1 cellular context compared by ENCODE assay signal in genomic region chr3:118267588-118267987, GRCh38.
A peak's percentile ranks its signal among the peaks of the same experiment; 100 is the strongest.
TF ChIP-seq lines count a peak whose summit lies in the region.

No MANE protein-coding gene starts in this region.

TF ChIP-seq in GM12878, 131 proteins besides CTCF, POLR2A, EP300 and RAD21 (continued from another document and continues in another):
- TF ChIP-seq ZNF207 (IDR thresholded peaks at IDR 0.05; ENCODE audit: borderline replicate concordance) (no peak), JUND (IDR thresholded peaks at IDR 0.05; ENCODE audit: low read depth, low read length) (no peak), RUNX3 (IDR thresholded peaks at IDR 0.05; ENCODE audit: low read length) (peak; percentile 62; the same call in 1 of the 2 replicates), MEF2B (IDR thresholded peaks at IDR 0.05; ENCODE audit: partially characterized antibody, poor library complexity, severe bottlenecking) (no peak), SP1 (IDR thresholded peaks at IDR 0.05; ENCODE audit: low read depth, low read length) (no peak), BMI1 (IDR thresholded peaks at IDR 0.05; ENCODE audit: borderline replicate concordance) (0 out of 2 replicates have a peak, but pooled peaks have one; percentile 34), ESRRA (IDR thresholded peaks at IDR 0.05; ENCODE audit: low read length) (no peak), ATF3 (IDR thresholded peaks at IDR 0.05; ENCODE audit: borderline replicate concordance, extremely low read depth, low read depth, low read length) (no peak), ATF2 (IDR thresholded peaks at IDR 0.05; ENCODE audit: low read length) (peak; percentile 93), HDGF (IDR thresholded peaks at IDR 0.05) (no peak), SREBF1 (IDR thresholded peaks at IDR 0.05; ENCODE audit: low read length) (no peak), POU2F2 (IDR thresholded peaks at IDR 0.05; ENCODE audit: borderline replicate concordance, low read depth, low read length) (no peak), CREB1 (IDR thresholded peaks at IDR 0.05; ENCODE audit: low read depth) (0 out of 2 replicates have a peak, but pooled peaks have one; percentile 27), SMAD1 (IDR thresholded peaks at IDR 0.05; ENCODE audit: low read depth, partially characterized antibody) (no peak), FOXM1 (IDR thresholded peaks at IDR 0.05; ENCODE audit: low read depth, low read length) (peak; percentile 91; the same call in 1 of the 2 replicates), MTA2 (IDR thresholded peaks at IDR 0.05; ENCODE audit: low read depth) (peak; percentile 73; the same call in 1 of the 2 replicates), IKZF2 (IDR thresholded peaks at IDR 0.05) (peak; percentile 45 to 56; a peak in 3 of 4 replicates), E2F8 (IDR thresholded peaks at IDR 0.05; ENCODE audit: low read depth, partially characterized antibody) (no peak), MAX (IDR thresholded peaks at IDR 0.05; ENCODE audit: low read depth, low read length) (no peak), BCL11A (IDR thresholded peaks at IDR 0.05; ENCODE audit: low read depth, low read length) (peak; percentile 83), STAT1 (conservative IDR thresholded peaks at IDR 0.05) (no peak), CHD4 (IDR thresholded peaks at IDR 0.05) (no peak), BACH1 (IDR thresholded peaks at IDR 0.05; ENCODE audit: borderline replicate concordance) (peak; percentile 33; the same call in 1 of the 2 replicates), ATF7 (IDR thresholded peaks at IDR 0.05; ENCODE audit: low read depth) (peak; percentile 80), SMC3 (IDR thresholded peaks at IDR 0.05; ENCODE audit: borderline replicate concordance, low read length) (no peak), NFIC (IDR thresholded peaks at IDR 0.05; ENCODE audit: low read depth, low read length) (peak; percentile 96), BRCA1 (IDR thresholded peaks at IDR 0.05; ENCODE audit: low read depth, low read length) (no peak), BCL3 (IDR thresholded peaks at IDR 0.05; ENCODE audit: borderline replicate concordance, insufficient read depth, low read depth, low read length, poor library complexity, severe bottlenecking) (peak; percentile 69), HDAC2 (IDR thresholded peaks at IDR 0.05) (no peak), ETV6 (conservative IDR thresholded peaks at IDR 0.05 in 1 of 2, IDR thresholded peaks at IDR 0.05 in 1 of 2; ENCODE audit: borderline replicate concordance in 1 of 2, low read depth in 1 of 2) (peak in 1 of 2 experiments; percentile 29; a peak in 1 of 4 replicates), MEF2A (IDR thresholded peaks at IDR 0.05; ENCODE audit: insufficient read depth, low read depth, low read length) (0 out of 2 replicates have a peak, but pooled peaks have one; percentile 51), NR2F1 (conservative IDR thresholded peaks at IDR 0.05) (no peak), RELA (IDR thresholded peaks at IDR 0.05; ENCODE audit: borderline replicate concordance, partially characterized antibody) (no peak), CEBPB (IDR thresholded peaks at IDR 0.05; ENCODE audit: borderline replicate concordance in 1 of 2, low read depth in 2 of 2, low read length in 2 of 2) (peak in 1 of 2 experiments; percentile 40; a peak in 1 of 4 replicates), CREM (IDR thresholded peaks at IDR 0.05; ENCODE audit: low read depth) (peak; percentile 87), GABPA (IDR thresholded peaks at IDR 0.05; ENCODE audit: low read depth) (peak; percentile 63; the same call in 1 of the 2 replicates), REST (IDR thresholded peaks at IDR 0.05; ENCODE audit: low read depth, low read length) (no peak), IRF3 (IDR thresholded peaks at IDR 0.05) (no peak), TCF7 (IDR thresholded peaks at IDR 0.05; ENCODE audit: borderline replicate concordance) (peak; percentile 44; the same call in 1 of the 2 replicates), NKRF (conservative IDR thresholded peaks at IDR 0.05) (no peak), JUNB (IDR thresholded peaks at IDR 0.05) (peak; percentile 99), ZNF217 (IDR thresholded peaks at IDR 0.05) (no peak), PML (IDR thresholded peaks at IDR 0.05; ENCODE audit: low read length) (peak; percentile 71; the same call in 1 of the 2 replicates), POLR2AphosphoS5 (IDR thresholded peaks at IDR 0.05; ENCODE audit: low read length) (no peak), DPF2 (IDR thresholded peaks at IDR 0.05) (peak; percentile 59; the same call in 1 of the 2 replicates), PAX5 (IDR thresholded peaks at IDR 0.05; ENCODE audit: borderline replicate concordance, low read depth, low read length) (no peak), CUX1 (IDR thresholded peaks at IDR 0.05; ENCODE audit: insufficient replicate concordance, low read depth, low read length) (no peak), TARDBP (IDR thresholded peaks at IDR 0.05; ENCODE audit: borderline replicate concordance) (no peak), IRF4 (IDR thresholded peaks at IDR 0.05; ENCODE audit: low read depth, low read length) (peak; percentile 41; the same call in 1 of the 2 replicates), SMAD5 (IDR thresholded peaks at IDR 0.05; ENCODE audit: low read depth) (no peak)
